19 cellular contexts compared by ENCODE assay signal in genomic region chr17:69870751-69871199, GRCh38.
A peak's percentile ranks its signal among the peaks of the same experiment; 100 is the strongest.
DNase-seq lines count a peak whose midpoint lies in the region; ATAC-seq and TF ChIP-seq lines count a peak whose summit lies in the region.
"Had no signal": no experiment of that assay in that cellular context is flagged by ENCODE, and none has a peak within 500 bp of the region (broad histone marks: within the 10 kb centered on the region; RNA-seq: fewer than 3 reads in every experiment).

No MANE protein-coding gene starts in this region.

- no peaks in the 10 kb centered on the region for H3K36me3 Mint-ChIP-seq in nephron (ENCODE audit: low read depth)
- H3K36me3 Mint-ChIP-seq: CD8-positive, alpha-beta memory T cell had no signal

- H3K9ac ChIP-seq in NT2/D1 (ENCODE audit: insufficient read length, low read depth): no peak overlapping the region

- H3K27me3 ChIP-seq in NT2/D1 (ENCODE audit: insufficient read depth, insufficient read length): no peaks in the 10 kb centered on the region
- H3K27me3 ChIP-seq: right lobe of liver, transverse colon had no signal

- no peaks in the 10 kb centered on the region for H3K9me3 ChIP-seq in NT2/D1 (ENCODE audit: insufficient read depth, low read length)
- H3K9me3 ChIP-seq: right lobe of liver, transverse colon had no signal

- in situ Hi-C loops in GM13976 (cut with MboI; ENCODE audit: low sequenced_read_pairs, unreplicated experiment): no loop called here

- H3K36me3 ChIP-seq in NT2/D1 (ENCODE audit: insufficient read depth, insufficient read length, low read length): no peaks in the 10 kb centered on the region
- H3K36me3 ChIP-seq: right lobe of liver, transverse colon had no signal

- peak overlapping the region in 2 of 3 experiments; percentile 46 to 52 for H3K27ac Mint-ChIP-seq in nephron

- peaks cover 2% of the 10 kb centered on the region for H3K9me3 Mint-ChIP-seq in nephron

- H3K4me1 Mint-ChIP-seq in nephron: peaks cover 11% of the 10 kb centered on the region
- H3K4me1 Mint-ChIP-seq: CD8-positive, alpha-beta memory T cell had no signal

- no peaks in the 10 kb centered on the region for H3K27me3 Mint-ChIP-seq in nephron (ENCODE audit: low read depth)
- H3K27me3 Mint-ChIP-seq: CD8-positive, alpha-beta memory T cell had no signal

- no peak for ATAC-seq in GM21619 (IDR thresholded peaks at IDR 0.05; ENCODE audit: unreplicated experiment)
- ATAC-seq: right lobe of liver had no signal

- peak; percentile 82 for DNase-seq in EL
- DNase-seq in NT2/D1 (ENCODE audit: low read depth, low spot score): peak; percentile 38
- DNase-seq in epidermal melanocyte (ENCODE audit: insufficient read length, low spot score): peak; percentile 42
- no peak for DNase-seq in stimulated activated CD4-positive, alpha-beta T cell treated with anti-CD3 and anti-CD28 coated beads, Interleukin-4, amount 100 ng/mL, for 4 hours
- DNase-seq in cortex of kidney (lab: John Stamatoyannopoulos, UW): no peak
- DNase-seq in GM13976 (ENCODE audit: low spot score): no peak
- DNase-seq: activated CD4-positive, CD25-positive, alpha-beta regulatory T cell treated with anti-CD3 and anti-CD28 coated beads, Interleukin-2, amount 50 U/mL, for 72 hours; activated effector memory CD4-positive, alpha-beta T cell treated with Interleukin-2 at 50 U/mL for 16 hours; CD8-positive, alpha-beta memory T cell; midbrain; MV-4-11; NCI-H526; right lobe of liver; transverse colon had no signal

- no peak overlapping the region for H3K4me3 ChIP-seq in NT2/D1 (ENCODE audit: insufficient read length, low read depth)
- H3K4me3 ChIP-seq: coronary artery, GM12878, right lobe of liver, SK-N-MC, transverse colon had no signal

- TF ChIP-seq CTCF in nephron (IDR thresholded peaks at IDR 0.05; ENCODE audit: unreplicated experiment in 3 of 3) (no peak), GM13976 (IDR thresholded peaks at IDR 0.05; ENCODE audit: borderline replicate concordance, control extremely low read depth, extremely low read depth, insufficient read depth, missing control alignments) (no peak)

- H3K4me1 ChIP-seq in NT2/D1 (ENCODE audit: insufficient read depth, insufficient read length): no peaks in the 10 kb centered on the region
- H3K4me1 ChIP-seq: right lobe of liver, transverse colon had no signal

- H3K4me3 Mint-ChIP-seq in nephron: no peak overlapping the region
- H3K4me3 Mint-ChIP-seq: CD8-positive, alpha-beta memory T cell had no signal

Comparison
In these comparisons a context has a peak if more than half of its experiments do, and no peak if none do; other contexts are left out.
1. DNase-seq: peak in EL (single experiment), NT2/D1 (single experiment) and epidermal melanocyte (single experiment); none in stimulated activated CD4-positive, alpha-beta T cell treated with anti-CD3 and anti-CD28 coated beads, Interleukin-4, amount 100 ng/mL, for 4 hours (0 of 2), cortex of kidney (single experiment) and GM13976 (single experiment).